Comparison of ENCODE assay signal across 39 cellular contexts in the genomic region with DNA sequence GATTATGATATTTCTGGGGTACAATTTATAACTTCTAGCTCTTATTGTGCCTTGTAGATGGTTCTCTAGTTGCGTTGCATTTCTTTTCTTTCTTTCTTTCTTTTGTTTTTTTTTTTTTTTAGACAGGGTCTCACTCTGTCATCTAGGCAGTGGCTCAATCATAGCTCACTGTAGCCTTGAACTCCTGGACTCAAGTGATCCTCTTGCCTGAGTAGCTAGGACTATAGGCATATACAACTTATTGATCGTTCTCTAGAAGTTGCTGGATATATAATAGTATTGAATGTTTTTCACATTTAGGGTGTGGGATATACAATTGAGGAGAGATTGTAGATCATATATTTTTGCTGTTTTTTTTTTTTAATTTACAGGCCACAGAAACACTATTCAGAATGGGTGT.
"Had no signal": no experiment of that assay in that cellular context is flagged by ENCODE, and none has a peak within 500 bp of the region (broad histone marks: within the 10 kb centered on the region; RNA-seq: fewer than 3 reads in every experiment).

No MANE protein-coding gene starts in this region.

- H3K27ac ChIP-seq: adrenal gland, ascending aorta, body of pancreas, brain microvascular endothelial cell, breast epithelium, cardiac muscle cell had no signal

- H3K27me3 Mint-ChIP-seq: activated naive CD4-positive, alpha-beta T cell treated with anti-CD3 and anti-CD28 coated beads, Interleukin-2, amount 10 ng/mL, durations not matched to agents 7 days and 5 days; activated naive CD4-positive, alpha-beta T cell treated with anti-CD3 and anti-CD28 coated beads, Interleukin-2, amount 50 U/mL, for 24 hours; activated naive CD8-positive, alpha-beta T cell treated with anti-CD3 and anti-CD28 coated beads, Interleukin-2, amount 10 ng/mL, durations not matched to agents 7 days and 5 days; activated naive CD8-positive, alpha-beta T cell treated with anti-CD3 and anti-CD28 coated beads, Interleukin-2, amount 50 U/mL, for 24 hours; activated T-cell treated with anti-CD3 and anti-CD28 coated beads, Interleukin-2, amount 50 U/mL, for 24 hours; activated T-helper 17 cell treated with anti-CD3 and anti-CD28 coated beads, Interleukin-2, amount 50 U/mL, for 72 hours; brain; central memory CD8-positive, alpha-beta T cell had no signal

- H3K27me3 ChIP-seq: adrenal gland, ascending aorta, body of pancreas, brain microvascular endothelial cell, breast epithelium, cardiac muscle cell had no signal

- H3K36me3 ChIP-seq: adrenal gland, ascending aorta, brain microvascular endothelial cell, breast epithelium, cardiac muscle cell had no signal

- H3K27ac Mint-ChIP-seq: activated naive CD4-positive, alpha-beta T cell treated with anti-CD3 and anti-CD28 coated beads for 36 hours; activated naive CD4-positive, alpha-beta T cell treated with anti-CD3 and anti-CD28 coated beads, Interleukin-2, amount 10 ng/mL, durations not matched to agents 7 days and 5 days; activated naive CD4-positive, alpha-beta T cell treated with anti-CD3 and anti-CD28 coated beads, Interleukin-2, amount 50 U/mL, for 24 hours; activated naive CD4-positive, alpha-beta T cell treated with anti-CD3 and anti-CD28 coated beads, Interleukin-2, amount 50 U/mL, for 72 hours; activated naive CD8-positive, alpha-beta T cell treated with anti-CD3 and anti-CD28 coated beads, Interleukin-2, amount 10 ng/mL, durations not matched to agents 7 days and 5 days; activated naive CD8-positive, alpha-beta T cell treated with anti-CD3 and anti-CD28 coated beads, Interleukin-2, amount 50 U/mL, for 24 hours; activated T-cell treated with anti-CD3 and anti-CD28 coated beads, Interleukin-2, amount 50 U/mL, for 24 hours; activated T-helper 1 cell treated with anti-CD3 and anti-CD28 coated beads, Interleukin-12 subunit alpha, Interleukin-12 subunit beta, Interleukin-2, Interleukin-4 antibody, amounts not matched to agents 30 ng/mL and 10 ng/mL and 1 ng/mL, durations not matched to agents 14 hours and 24 hours and 36 hours; activated T-helper 17 cell treated with anti-CD3 and anti-CD28 coated beads, Interleukin-2, amount 50 U/mL, for 72 hours; activated T-helper 2 cell treated with anti-CD3 and anti-CD28 coated beads, Interferon-gamma antibody, Interleukin-2, Interleukin-4, amounts not matched to agents 10 μg/mL and 5 μg/mL and 100 μg/mL, durations not matched to agents 14 hours and 24 hours and 36 hours; brain had no signal

- DNase-seq: activated effector memory CD4-positive, alpha-beta T cell treated with anti-CD3 and anti-CD28 coated beads, Interleukin-2, amount 50 U/mL, for 16 hours; activated effector memory CD4-positive, alpha-beta T cell treated with Interleukin-2 at 50 U/mL for 16 hours; activated gamma-delta T cell; activated gamma-delta T cell treated with Interleukin-2 at 50 U/mL for 16 hours; activated naive CD4-positive, alpha-beta T cell; activated naive CD4-positive, alpha-beta T cell treated with anti-CD3 and anti-CD28 coated beads for 36 hours; activated naive CD4-positive, alpha-beta T cell treated with anti-CD3 and anti-CD28 coated beads, Interleukin-2, amount 10 ng/mL, durations not matched to agents 7 days and 5 days; activated naive CD4-positive, alpha-beta T cell treated with anti-CD3 and anti-CD28 coated beads, Interleukin-2, amount 50 U/mL, for 16 hours; activated naive CD4-positive, alpha-beta T cell treated with Interleukin-2 at 50 U/mL for 16 hours; activated naive CD8-positive, alpha-beta T cell treated with anti-CD3 and anti-CD28 coated beads, Interleukin-2, amount 10 ng/mL, durations not matched to agents 7 days and 5 days; activated naive CD8-positive, alpha-beta T cell treated with anti-CD3 and anti-CD28 coated beads, Interleukin-2, amount 50 U/mL, for 24 hours; activated T-cell treated with anti-CD3 and anti-CD28 coated beads for 4 hours; activated T-cell treated with anti-CD3 and anti-CD28 coated beads, Interleukin-2, amount 50 U/mL, for 1 hour; activated T-cell treated with anti-CD3 and anti-CD28 coated beads, Interleukin-2, amount 50 U/mL, for 24 hours; activated T-cell treated with anti-CD3 and anti-CD28 coated beads, Interleukin-2, amount 50 U/mL, for 4 hours; activated T-cell treated with anti-CD3 and anti-CD28 coated beads, Interleukin-2, amount 50 U/mL, for 48 hours; activated T-cell treated with anti-CD3 and anti-CD28 coated beads, Interleukin-2, amount 50 U/mL, for 72 hours; adrenal gland; amniotic stem cell; amygdala; anterior cingulate cortex; aorta; body of pancreas; brain microvascular endothelial cell; caudate nucleus; central memory CD4-positive, alpha-beta T cell; cerebellar nuclear complex had no signal

- H3K4me3 ChIP-seq: adrenal gland, ascending aorta, body of pancreas, breast epithelium, cardiac muscle cell had no signal

- H3K4me1 Mint-ChIP-seq: activated naive CD4-positive, alpha-beta T cell treated with anti-CD3 and anti-CD28 coated beads, Interleukin-2, amount 10 ng/mL, durations not matched to agents 7 days and 5 days; activated naive CD8-positive, alpha-beta T cell treated with anti-CD3 and anti-CD28 coated beads, Interleukin-2, amount 10 ng/mL, durations not matched to agents 7 days and 5 days; activated T-helper 17 cell treated with anti-CD3 and anti-CD28 coated beads, Interleukin-2, amount 50 U/mL, for 72 hours had no signal

- H3K9me3 ChIP-seq: ascending aorta, body of pancreas, breast epithelium had no signal

- H3K36me3 Mint-ChIP-seq: activated naive CD4-positive, alpha-beta T cell treated with anti-CD3 and anti-CD28 coated beads, Interleukin-2, amount 10 ng/mL, durations not matched to agents 7 days and 5 days had no signal

- H3K4me3 Mint-ChIP-seq: activated naive CD4-positive, alpha-beta T cell treated with anti-CD3 and anti-CD28 coated beads for 36 hours; activated naive CD4-positive, alpha-beta T cell treated with anti-CD3 and anti-CD28 coated beads, Interleukin-2, amount 10 ng/mL, durations not matched to agents 7 days and 5 days; activated naive CD4-positive, alpha-beta T cell treated with anti-CD3 and anti-CD28 coated beads, Interleukin-2, amount 50 U/mL, for 24 hours; activated naive CD8-positive, alpha-beta T cell treated with anti-CD3 and anti-CD28 coated beads, Interleukin-2, amount 10 ng/mL, durations not matched to agents 7 days and 5 days; activated naive CD8-positive, alpha-beta T cell treated with anti-CD3 and anti-CD28 coated beads, Interleukin-2, amount 50 U/mL, for 24 hours; activated T-cell treated with anti-CD3 and anti-CD28 coated beads, Interleukin-2, amount 50 U/mL, for 24 hours; activated T-cell treated with anti-CD3 and anti-CD28 coated beads, Interleukin-2, amount 50 U/mL, for 4 hours; activated T-cell treated with anti-CD3 and anti-CD28 coated beads, Interleukin-2, amount 50 U/mL, for 72 hours; activated T-helper 1 cell treated with anti-CD3 and anti-CD28 coated beads, Interleukin-12 subunit alpha, Interleukin-12 subunit beta, Interleukin-2, Interleukin-4 antibody, amounts not matched to agents 30 ng/mL and 10 ng/mL and 1 ng/mL, durations not matched to agents 14 hours and 24 hours and 36 hours; activated T-helper 17 cell treated with anti-CD3 and anti-CD28 coated beads, Interleukin-2, amount 50 U/mL, for 72 hours; brain; central memory CD8-positive, alpha-beta T cell had no signal

- ATAC-seq: activated naive CD4-positive, alpha-beta T cell treated with anti-CD3 and anti-CD28 coated beads, Interleukin-2, amount 50 U/mL, for 72 hours; activated naive CD8-positive, alpha-beta T cell treated with anti-CD3 and anti-CD28 coated beads, Interleukin-2, amount 50 U/mL, for 24 hours; activated T-cell treated with anti-CD3 and anti-CD28 coated beads, Interleukin-2, amount 50 U/mL, for 4 hours; activated T-cell treated with anti-CD3 and anti-CD28 coated beads, Interleukin-2, amount 50 U/mL, for 72 hours; activated T-helper 17 cell treated with anti-CD3 and anti-CD28 coated beads, Interleukin-2, amount 50 U/mL, for 72 hours; body of pancreas had no signal

- H3K9me3 Mint-ChIP-seq: activated naive CD4-positive, alpha-beta T cell treated with anti-CD3 and anti-CD28 coated beads for 36 hours; activated naive CD8-positive, alpha-beta T cell treated with anti-CD3 and anti-CD28 coated beads, Interleukin-2, amount 50 U/mL, for 24 hours; activated T-cell treated with anti-CD3 and anti-CD28 coated beads, Interleukin-2, amount 50 U/mL, for 4 hours; activated T-helper 1 cell treated with anti-CD3 and anti-CD28 coated beads, Interleukin-12 subunit alpha, Interleukin-12 subunit beta, Interleukin-2, Interleukin-4 antibody, amounts not matched to agents 30 ng/mL and 10 ng/mL and 1 ng/mL, durations not matched to agents 14 hours and 24 hours and 36 hours; activated T-helper 17 cell treated with anti-CD3 and anti-CD28 coated beads, Interleukin-2, amount 50 U/mL, for 72 hours; activated T-helper 2 cell treated with anti-CD3 and anti-CD28 coated beads, Interferon-gamma antibody, Interleukin-2, Interleukin-4, amounts not matched to agents 10 μg/mL and 5 μg/mL and 100 μg/mL, durations not matched to agents 14 hours and 24 hours and 36 hours; central memory CD8-positive, alpha-beta T cell had no signal

- H3K4me1 ChIP-seq: ascending aorta, body of pancreas, breast epithelium had no signal

- FAIRE-seq: astrocyte, bronchial epithelial cell had no signal
